In genomic region chr10:63430091-63430998, GRCh38 we compare ENCODE assay signal across 13 cellular contexts. TPM values are rescaled to one million over a fixed set of nuclear protein-coding genes. Genes with fewer than 3 reads are reported as not detected.
A peak's percentile ranks its signal among the peaks of the same experiment; 100 is the strongest.
DNase-seq lines count a peak whose midpoint lies in the region; ATAC-seq, FAIRE-seq and TF ChIP-seq lines count a peak whose summit lies in the region.
"Had no signal": no experiment of that assay in that cellular context is flagged by ENCODE, and none has a peak within 500 bp of the region (broad histone marks: within the 10 kb centered on the region; RNA-seq: fewer than 3 reads in every experiment).

No MANE protein-coding gene starts in this region.

- ATAC-seq in activated T-cell treated with anti-CD3 and anti-CD28 coated beads, Interleukin-2, amount 50 U/mL, for 72 hours (replicated peaks in 1 of 2) = no peak
- ATAC-seq in activated T-cell treated with anti-CD3 and anti-CD28 coated beads, Interleukin-2, amount 50 U/mL, for 4 hours = no peak
- ATAC-seq in GM19324 (IDR thresholded peaks at IDR 0.05; ENCODE audit: low FRiP score, unreplicated experiment) = no peak

- H3K9me3 ChIP-seq in astrocyte (ENCODE audit: insufficient read depth, low read depth, low read length) = no peaks in the 10 kb centered on the region
- H3K9me3 ChIP-seq in right atrium auricular region = no peaks in the 10 kb centered on the region
- H3K9me3 ChIP-seq in uterus = no peaks in the 10 kb centered on the region
- H3K9me3 ChIP-seq: prostate gland had no signal

- no peak for TF ChIP-seq CTCF in astrocyte (IDR thresholded peaks at IDR 0.05; ENCODE audit: insufficient read depth, low read depth, low read length)
- TF ChIP-seq CTCF in right atrium auricular region (IDR thresholded peaks at IDR 0.05) = no peak
- TF ChIP-seq CTCF in uterus (IDR thresholded peaks at IDR 0.05) = no peak

- peaks cover 52% of the 10 kb centered on the region for H4K20me1 ChIP-seq in astrocyte (ENCODE audit: insufficient read depth, low read length)

- H3K4me2 ChIP-seq in astrocyte (ENCODE audit: low read length) = peak overlapping the region; percentile 31

- peaks cover 19% of the 10 kb centered on the region for H3K4me1 ChIP-seq in astrocyte (ENCODE audit: insufficient read depth, low read length)
- peaks cover 0 to 58% of the 10 kb centered on the region in 2 donors for H3K4me1 ChIP-seq in right atrium auricular region
- peaks cover 8% of the 10 kb centered on the region in 2 donors for H3K4me1 ChIP-seq in uterus
- H3K4me1 ChIP-seq: prostate gland had no signal

- no peak overlapping the region for H2AFZ ChIP-seq in astrocyte (ENCODE audit: low read depth, low read length)

- H3K4me3 Mint-ChIP-seq in activated T-cell treated with anti-CD3 and anti-CD28 coated beads, Interleukin-2, amount 50 U/mL, for 72 hours = no peak overlapping the region
- no peak overlapping the region for H3K4me3 Mint-ChIP-seq in activated T-cell treated with anti-CD3 and anti-CD28 coated beads, Interleukin-2, amount 50 U/mL, for 4 hours
- H3K4me3 Mint-ChIP-seq in astrocyte (ENCODE audit: unreplicated experiment) = no peak overlapping the region
- H3K4me3 Mint-ChIP-seq: activated T-helper 1 cell treated with anti-CD3 and anti-CD28 coated beads, Interleukin-12 subunit alpha, Interleukin-12 subunit beta, Interleukin-2, Interleukin-4 antibody, amounts not matched to agents 30 ng/mL and 10 ng/mL and 1 ng/mL, durations not matched to agents 14 hours and 24 hours and 36 hours had no signal

- H3K4me3 ChIP-seq in astrocyte (ENCODE audit: insufficient read depth, low read depth, low read length) = no peak overlapping the region
- H3K4me3 ChIP-seq in right atrium auricular region = no peak overlapping the region
- no peak overlapping the region for H3K4me3 ChIP-seq in uterus
- H3K4me3 ChIP-seq: prostate gland had no signal

- H3K36me3 Mint-ChIP-seq in activated T-cell treated with anti-CD3 and anti-CD28 coated beads, Interleukin-2, amount 50 U/mL, for 72 hours (ENCODE audit: insufficient read depth in 2 of 2) = peaks cover 0 to 2% of the 10 kb centered on the region in 2 donors
- peaks cover 10% of the 10 kb centered on the region for H3K36me3 Mint-ChIP-seq in activated T-cell treated with anti-CD3 and anti-CD28 coated beads, Interleukin-2, amount 50 U/mL, for 4 hours (ENCODE audit: insufficient read depth)
- H3K36me3 Mint-ChIP-seq in astrocyte (ENCODE audit: low read depth, unreplicated experiment) = peaks cover 3% of the 10 kb centered on the region

- intact Hi-C loops in uterus (cut with DNase I; ENCODE audit: low total_unique reads) = no loop called here

- DNase-seq in activated T-cell treated with anti-CD3 and anti-CD28 coated beads, Interleukin-2, amount 50 U/mL, for 72 hours = no peak
- no peak for DNase-seq in activated T-cell treated with anti-CD3 and anti-CD28 coated beads, Interleukin-2, amount 50 U/mL, for 4 hours
- DNase-seq in astrocyte (ENCODE audit: low read depth) (peak; percentile 79), right atrium auricular region (ENCODE audit: low spot score) (no peak), uterus (no peak), germinal center (ENCODE audit: low spot score) (no peak), NCI-H2171 (lab: John Stamatoyannopoulos, UW) (no peak)
- DNase-seq: AML-193, NCI-H1092 treated with DMSO at 0.1 percent for 48 hours had no signal

- no peak for FAIRE-seq in astrocyte (lab: Jason Lieb, UNC)
- FAIRE-seq: frontal cortex had no signal

- H3K79me2 ChIP-seq in astrocyte (ENCODE audit: insufficient read depth, low read length) = peaks cover 96% of the 10 kb centered on the region

- H3K27me3 Mint-ChIP-seq in activated T-cell treated with anti-CD3 and anti-CD28 coated beads, Interleukin-2, amount 50 U/mL, for 72 hours (ENCODE audit: low read depth) = no peaks in the 10 kb centered on the region
- no peaks in the 10 kb centered on the region for H3K27me3 Mint-ChIP-seq in activated T-cell treated with anti-CD3 and anti-CD28 coated beads, Interleukin-2, amount 50 U/mL, for 4 hours (ENCODE audit: low read depth)
- no peaks in the 10 kb centered on the region for H3K27me3 Mint-ChIP-seq in astrocyte (ENCODE audit: low read depth, unreplicated experiment)

- H3K9me3 Mint-ChIP-seq in activated T-cell treated with anti-CD3 and anti-CD28 coated beads, Interleukin-2, amount 50 U/mL, for 72 hours = peaks cover 0 to 5% of the 10 kb centered on the region in 2 donors
- no peaks in the 10 kb centered on the region for H3K9me3 Mint-ChIP-seq in activated T-cell treated with anti-CD3 and anti-CD28 coated beads, Interleukin-2, amount 50 U/mL, for 4 hours
- H3K9me3 Mint-ChIP-seq in astrocyte (ENCODE audit: unreplicated experiment) = no peaks in the 10 kb centered on the region
- H3K9me3 Mint-ChIP-seq: activated T-helper 1 cell treated with anti-CD3 and anti-CD28 coated beads, Interleukin-12 subunit alpha, Interleukin-12 subunit beta, Interleukin-2, Interleukin-4 antibody, amounts not matched to agents 30 ng/mL and 10 ng/mL and 1 ng/mL, durations not matched to agents 14 hours and 24 hours and 36 hours had no signal

- H3K27me3 ChIP-seq in astrocyte (ENCODE audit: insufficient read depth, low read length) (no peaks in the 10 kb centered on the region), right atrium auricular region (no peaks in the 10 kb centered on the region), uterus (no peaks in the 10 kb centered on the region)

- TF ChIP-seq POLR2A in uterus (IDR thresholded peaks at IDR 0.05) = no peak

- H3K27ac ChIP-seq in astrocyte (ENCODE audit: low read depth, low read length) (peak overlapping the region; percentile 55), right atrium auricular region (peak overlapping the region; percentile 17 to 74), uterus (peak overlapping the region; percentile 58 to 59)
- H3K27ac ChIP-seq: prostate gland had no signal

- peaks cover 42% of the 10 kb centered on the region for H3K4me1 Mint-ChIP-seq in activated T-cell treated with anti-CD3 and anti-CD28 coated beads, Interleukin-2, amount 50 U/mL, for 72 hours (ENCODE audit: low read depth)
- peaks cover 41% of the 10 kb centered on the region for H3K4me1 Mint-ChIP-seq in activated T-cell treated with anti-CD3 and anti-CD28 coated beads, Interleukin-2, amount 50 U/mL, for 4 hours (ENCODE audit: low read depth)
- H3K4me1 Mint-ChIP-seq in astrocyte (ENCODE audit: low read depth, unreplicated experiment) = peaks cover 42% of the 10 kb centered on the region

- no peak overlapping the region for H3K9ac ChIP-seq in astrocyte (ENCODE audit: low read length)

- H3K27ac Mint-ChIP-seq in activated T-cell treated with anti-CD3 and anti-CD28 coated beads, Interleukin-2, amount 50 U/mL, for 72 hours = peak overlapping the region; percentile 26
- peak overlapping the region; percentile 66 for H3K27ac Mint-ChIP-seq in astrocyte (ENCODE audit: unreplicated experiment)
- H3K27ac Mint-ChIP-seq: activated T-helper 1 cell treated with anti-CD3 and anti-CD28 coated beads, Interleukin-12 subunit alpha, Interleukin-12 subunit beta, Interleukin-2, Interleukin-4 antibody, amounts not matched to agents 30 ng/mL and 10 ng/mL and 1 ng/mL, durations not matched to agents 14 hours and 24 hours and 36 hours had no signal

- H3K36me3 ChIP-seq in astrocyte (ENCODE audit: insufficient read depth, low read length) (no peaks in the 10 kb centered on the region), right atrium auricular region (no peaks in the 10 kb centered on the region), uterus (no peaks in the 10 kb centered on the region)
- H3K36me3 ChIP-seq: prostate gland had no signal

RNA-seq across cellular contexts. Expression of gene JMJD1C, which starts 35.4 kb away (rescaled TPM):
- 10 to 100 TPM; 67.3 to 67.5 TPM for total RNA-seq in activated T-cell treated with anti-CD3 and anti-CD28 coated beads, Interleukin-2, amount 50 U/mL, for 72 hours
- 10 to 100 TPM; 40.2 to 50.1 (median 43.5) TPM for total RNA-seq in activated T-cell treated with anti-CD3 and anti-CD28 coated beads, Interleukin-2, amount 50 U/mL, for 4 hours
- 55.4 and 61.0 TPM in 2 replicates for total RNA-seq in astrocyte
- total RNA-seq in right atrium auricular region = 10 to 100 TPM; 45.5 to 57.6 TPM
- 100 to 1,000 TPM; 127 to 330 (median 208) TPM for total RNA-seq in uterus
